ENCODE assay signal across 10 cellular contexts in the genomic region with DNA sequence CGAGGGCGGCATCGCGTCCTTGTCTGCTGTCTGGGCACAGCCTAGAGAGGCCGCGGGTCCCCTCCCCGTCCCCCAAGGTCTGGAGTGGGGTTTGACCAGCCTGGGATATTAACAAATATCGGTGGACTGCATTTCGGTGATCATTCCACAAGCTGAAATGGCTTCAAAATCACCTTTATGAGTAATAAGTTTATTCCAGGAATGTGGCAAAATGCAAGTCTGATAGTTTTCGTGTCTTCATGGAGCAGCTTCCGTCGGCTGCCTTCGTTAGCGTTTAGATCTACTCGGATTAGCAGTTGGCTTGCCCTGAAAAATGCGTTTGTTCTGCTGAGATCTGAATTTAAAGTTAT. TPM values are rescaled to one million over a fixed set of nuclear protein-coding genes. Genes with fewer than 3 reads are reported as not detected.
DNase-seq lines count a peak whose midpoint lies in the region; ATAC-seq and FAIRE-seq lines count a peak whose summit lies in the region.
"Had no signal": no experiment of that assay in that cellular context is flagged by ENCODE, and none has a peak within 500 bp of the region (broad histone marks: within the 10 kb centered on the region; RNA-seq: fewer than 3 reads in every experiment).

No MANE protein-coding gene starts in this region.

- no peak for ATAC-seq in CD4-positive, CD25-positive, alpha-beta regulatory T cell (ENCODE audit: low read depth in 2 of 2)
- no peak for ATAC-seq in activated naive CD8-positive, alpha-beta T cell treated with anti-CD3 and anti-CD28 coated beads, Interleukin-2, amount 10 ng/mL, durations not matched to agents 7 days and 5 days (ENCODE audit: low read depth)
- ATAC-seq in naive B cell (ENCODE audit: low read depth in 2 of 2) (no peak), GM18909 (IDR thresholded peaks at IDR 0.05; ENCODE audit: poor library complexity, unreplicated experiment) (no peak), GM21423 (IDR thresholded peaks at IDR 0.05; ENCODE audit: unreplicated experiment) (no peak)

- FAIRE-seq in GM19239 (lab: Jason Lieb, UNC), result peak; percentile 18

- H3K4me3 ChIP-seq in CD4-positive, CD25-positive, alpha-beta regulatory T cell (ENCODE audit: low read depth, low read length), result no peak overlapping the region

- no peaks in the 10 kb centered on the region for H3K9me3 ChIP-seq in CD4-positive, CD25-positive, alpha-beta regulatory T cell (ENCODE audit: control insufficient read depth in 2 of 2, low read length in 2 of 2)

- H3K9me3 Mint-ChIP-seq in CD4-positive, CD25-positive, alpha-beta regulatory T cell, result peaks cover 0 to 2% (median 0%) of the 10 kb centered on the region in 7 donors
- no peaks in the 10 kb centered on the region for H3K9me3 Mint-ChIP-seq in activated naive CD8-positive, alpha-beta T cell treated with anti-CD3 and anti-CD28 coated beads, Interleukin-2, amount 10 ng/mL, durations not matched to agents 7 days and 5 days
- H3K9me3 Mint-ChIP-seq in naive B cell, result peaks cover 0 to 1% (median 0%) of the 10 kb centered on the region in 7 donors

- H3K27ac Mint-ChIP-seq in CD4-positive, CD25-positive, alpha-beta regulatory T cell, result no peak overlapping the region
- no peak overlapping the region for H3K27ac Mint-ChIP-seq in activated naive CD8-positive, alpha-beta T cell treated with anti-CD3 and anti-CD28 coated beads, Interleukin-2, amount 10 ng/mL, durations not matched to agents 7 days and 5 days
- H3K27ac Mint-ChIP-seq in naive B cell, result peak overlapping the region in 2 of 6 donors; percentile 75 to 83

- H3K4me1 ChIP-seq in CD4-positive, CD25-positive, alpha-beta regulatory T cell (ENCODE audit: control insufficient read depth, insufficient read depth, low read length, poor library complexity, severe bottlenecking), result peaks cover 31% of the 10 kb centered on the region

- POLR2A ChIA-PET in activated naive CD8-positive, alpha-beta T cell treated with anti-CD3 and anti-CD28 coated beads, Interleukin-2, amount 10 ng/mL, durations not matched to agents 7 days and 5 days (lab: Charles Lee), result interaction anchor here (0.5 to 1.8 kb wide), 2 partner anchors 41 to 655 kb away, joined by 3 to 7 read pairs; no protein-coding TSS in a partner anchor

- H3K36me3 Mint-ChIP-seq in CD4-positive, CD25-positive, alpha-beta regulatory T cell, result no peaks in the 10 kb centered on the region
- H3K36me3 Mint-ChIP-seq in activated naive CD8-positive, alpha-beta T cell treated with anti-CD3 and anti-CD28 coated beads, Interleukin-2, amount 10 ng/mL, durations not matched to agents 7 days and 5 days, result no peaks in the 10 kb centered on the region
- H3K36me3 Mint-ChIP-seq in naive B cell, result no peaks in the 10 kb centered on the region

- no peak for DNase-seq in CD4-positive, CD25-positive, alpha-beta regulatory T cell
- DNase-seq in GM19239 (ENCODE audit: insufficient read length, low spot score), result no peak
- DNase-seq in activated naive CD8-positive, alpha-beta T cell treated with anti-CD3 and anti-CD28 coated beads, Interleukin-2, amount 10 ng/mL, durations not matched to agents 7 days and 5 days, result no peak
- no peak for DNase-seq in naive B cell
- DNase-seq in hypothalamus (lab: John Stamatoyannopoulos, UW), result no peak
- no peak for DNase-seq in AML-193 (lab: John Stamatoyannopoulos, UW)
- DNase-seq: NCI-H1105 had no signal

- H3K27me3 Mint-ChIP-seq in CD4-positive, CD25-positive, alpha-beta regulatory T cell, result peaks cover 59% of the 10 kb centered on the region
- peaks cover 35% of the 10 kb centered on the region for H3K27me3 Mint-ChIP-seq in activated naive CD8-positive, alpha-beta T cell treated with anti-CD3 and anti-CD28 coated beads, Interleukin-2, amount 10 ng/mL, durations not matched to agents 7 days and 5 days
- peaks cover 16 to 25% (median 17%) of the 10 kb centered on the region in 3 donors for H3K27me3 Mint-ChIP-seq in naive B cell

- H3K4me3 Mint-ChIP-seq in CD4-positive, CD25-positive, alpha-beta regulatory T cell, result peak overlapping the region; percentile 71 to 84 (median 75)
- peak overlapping the region; percentile 78 for H3K4me3 Mint-ChIP-seq in activated naive CD8-positive, alpha-beta T cell treated with anti-CD3 and anti-CD28 coated beads, Interleukin-2, amount 10 ng/mL, durations not matched to agents 7 days and 5 days
- peak overlapping the region; percentile 81 to 93 (median 86) for H3K4me3 Mint-ChIP-seq in naive B cell

- H3K27ac ChIP-seq in CD4-positive, CD25-positive, alpha-beta regulatory T cell (ENCODE audit: insufficient read depth, low read length, poor library complexity, severe bottlenecking), result no peak overlapping the region

- H3K27me3 ChIP-seq in CD4-positive, CD25-positive, alpha-beta regulatory T cell (ENCODE audit: control insufficient read depth, insufficient read depth, low read length), result peaks cover 40% of the 10 kb centered on the region

- peaks cover 9 to 24% (median 17%) of the 10 kb centered on the region in 4 donors for H3K4me1 Mint-ChIP-seq in CD4-positive, CD25-positive, alpha-beta regulatory T cell
- peaks cover 12% of the 10 kb centered on the region for H3K4me1 Mint-ChIP-seq in activated naive CD8-positive, alpha-beta T cell treated with anti-CD3 and anti-CD28 coated beads, Interleukin-2, amount 10 ng/mL, durations not matched to agents 7 days and 5 days
- H3K4me1 Mint-ChIP-seq in naive B cell, result peaks cover 4 to 21% (median 17%) of the 10 kb centered on the region in 3 donors

- H3K36me3 ChIP-seq in CD4-positive, CD25-positive, alpha-beta regulatory T cell (ENCODE audit: control insufficient read depth, insufficient read depth, low read length), result no peaks in the 10 kb centered on the region

RNA-seq across cellular contexts. Expression of a gene that starts 1.1 kb away (rescaled TPM):
- total RNA-seq in CD4-positive, CD25-positive, alpha-beta regulatory T cell, result not detected
- under 1 TPM in 1 of 4 donors, not detected in 3; 0.06 TPM for polyA plus RNA-seq in CD4-positive, CD25-positive, alpha-beta regulatory T cell
- under 1 TPM; 0.39 to 0.54 TPM for total RNA-seq in activated naive CD8-positive, alpha-beta T cell treated with anti-CD3 and anti-CD28 coated beads, Interleukin-2, amount 10 ng/mL, durations not matched to agents 7 days and 5 days
- polyA plus RNA-seq in naive B cell (ENCODE audit: low read depth in 6 of 6), result under 1 TPM in 3 of 6 donors, not detected in 3; 0.13 to 0.25 (median 0.14) TPM

RNA-seq across cellular contexts. Expression of a gene that starts 30.8 kb away (rescaled TPM):
- not detected for total RNA-seq in CD4-positive, CD25-positive, alpha-beta regulatory T cell
- not detected for polyA plus RNA-seq in CD4-positive, CD25-positive, alpha-beta regulatory T cell
- under 1 TPM; 0.20 to 0.22 TPM for total RNA-seq in activated naive CD8-positive, alpha-beta T cell treated with anti-CD3 and anti-CD28 coated beads, Interleukin-2, amount 10 ng/mL, durations not matched to agents 7 days and 5 days
- not detected for polyA plus RNA-seq in naive B cell (ENCODE audit: low read depth in 6 of 6)
- total RNA-seq: G401 had no signal
